Comparison of ENCODE assay signal across 8 cellular contexts in the genomic region with DNA sequence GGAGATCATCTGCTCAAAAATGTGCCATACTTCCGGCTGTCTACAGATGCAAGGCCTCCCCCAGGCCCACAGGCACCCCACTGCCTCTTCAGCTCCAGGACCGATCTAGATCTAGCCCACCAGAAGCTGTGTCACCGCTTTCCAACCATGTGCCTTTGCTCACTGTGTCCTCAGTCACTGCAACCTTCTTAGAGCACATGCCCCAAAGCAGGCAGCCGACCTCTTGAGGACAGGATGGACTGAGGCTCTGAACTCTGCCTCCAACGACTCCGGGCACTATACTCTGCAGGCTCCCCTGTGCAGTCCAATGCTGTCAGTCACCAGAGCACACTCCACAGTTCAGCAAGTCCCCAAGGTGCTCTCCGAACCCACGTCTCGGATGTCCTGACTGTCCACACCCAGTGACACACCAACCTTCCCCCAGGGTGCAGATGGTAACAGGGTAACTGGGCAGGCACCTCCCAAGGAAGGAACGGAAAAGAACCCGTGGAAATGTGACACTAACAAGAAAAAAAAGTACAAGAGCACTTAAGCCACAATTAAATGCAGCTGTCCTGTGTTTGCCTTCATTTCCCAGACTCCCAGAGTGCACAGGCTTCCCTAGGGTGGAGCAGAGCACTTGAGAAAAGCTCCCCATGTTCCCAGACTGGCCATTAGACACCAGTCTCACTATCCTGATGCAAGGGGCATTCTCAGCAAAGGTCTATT. TPM values are rescaled to one million over a fixed set of nuclear protein-coding genes. Genes with fewer than 3 reads are reported as not detected.
DNase-seq lines count a peak whose midpoint lies in the region; ATAC-seq and TF ChIP-seq lines count a peak whose summit lies in the region.

No MANE protein-coding gene starts in this region.

- H3K9me3 ChIP-seq in Loucy (ENCODE audit: insufficient read depth, low read depth, low read length) (no peaks in the 10 kb centered on the region), heart right ventricle (no peaks in the 10 kb centered on the region)

- peaks cover 73% of the 10 kb centered on the region for H3K4me1 Mint-ChIP-seq in activated CD8-positive, alpha-beta T cell treated with anti-CD3 and anti-CD28 coated beads for 36 hours (ENCODE audit: low read depth)

- H3K36me3 Mint-ChIP-seq in activated CD8-positive, alpha-beta T cell treated with anti-CD3 and anti-CD28 coated beads for 36 hours (ENCODE audit: low read depth): peaks cover 57% of the 10 kb centered on the region

- H3K4me2 ChIP-seq in Loucy (ENCODE audit: low read depth, low read length, poor library complexity, severe bottlenecking): peak overlapping the region; percentile 84

- H3K36me3 ChIP-seq in Loucy (ENCODE audit: insufficient read depth, low read length) (no peaks in the 10 kb centered on the region), heart right ventricle (no peaks in the 10 kb centered on the region)

- no peaks in the 10 kb centered on the region for H3F3A ChIP-seq in Loucy (ENCODE audit: low read depth)

- peaks cover 53% of the 10 kb centered on the region for H3K4me1 ChIP-seq in Loucy (ENCODE audit: insufficient read depth, low read length, poor library complexity, severe bottlenecking)
- H3K4me1 ChIP-seq in heart right ventricle: peaks cover 7 to 89% (median 55%) of the 10 kb centered on the region in 9 donors

- H3K27me3 Mint-ChIP-seq in activated CD8-positive, alpha-beta T cell treated with anti-CD3 and anti-CD28 coated beads for 36 hours: no peaks in the 10 kb centered on the region

- CTCF ChIA-PET in activated CD8-positive, alpha-beta T cell treated with anti-CD3 and anti-CD28 coated beads for 36 hours (lab: Charles Lee): interaction anchor here (0.6 to 1.4 kb wide), 5 partner anchors 81 to 127 kb away, joined by 3 to 8 read pairs (median 3); no protein-coding TSS in a partner anchor

- no peak overlapping the region for H2AFZ ChIP-seq in Loucy (ENCODE audit: low read length)

- 40 to 45% methylated on average over 11 of the region's 11 CpGs for WGBS in heart right ventricle, 2 donors

- H3K9ac ChIP-seq in Loucy (ENCODE audit: low read depth, low read length, poor library complexity, severe bottlenecking): peak overlapping the region; percentile 42

- H3K27ac Mint-ChIP-seq in activated CD8-positive, alpha-beta T cell treated with anti-CD3 and anti-CD28 coated beads for 36 hours: peak overlapping the region; percentile 88

- H3K79me2 ChIP-seq in Loucy (ENCODE audit: insufficient read depth, low read length): peaks cover 94% of the 10 kb centered on the region

- POLR2A ChIA-PET in activated CD8-positive, alpha-beta T cell treated with anti-CD3 and anti-CD28 coated beads for 36 hours (lab: Charles Lee): interaction anchor here (1.0 to 1.6 kb wide), 6 partner anchors 8 to 51 kb away, joined by 3 to 6 read pairs (median 4); no protein-coding TSS in a partner anchor

- DNase-seq in COLO668 (lab: John Stamatoyannopoulos, UW; ENCODE audit: unreplicated experiment) (peak; percentile 65), heart right ventricle (no peak), stromal cell of bone marrow (ENCODE audit: low read depth) (peak; percentile 65), HPDE6-E6E7 (ENCODE audit: extremely low spot score) (no peak)
- peak; percentile 55 for DNase-seq in activated CD8-positive, alpha-beta T cell treated with anti-CD3 and anti-CD28 coated beads for 36 hours
- DNase-seq in NK-92 treated with Interleukin-12 subunit alpha and Interleukin-12 subunit beta, amount 100 ng/mL, for 24 hours (lab: John Stamatoyannopoulos, UW): no peak

- H3K9me3 Mint-ChIP-seq in activated CD8-positive, alpha-beta T cell treated with anti-CD3 and anti-CD28 coated beads for 36 hours: peaks cover 9% of the 10 kb centered on the region

- ATAC-seq in activated CD8-positive, alpha-beta T cell treated with anti-CD3 and anti-CD28 coated beads for 36 hours: peak; percentile 18
- ATAC-seq in heart right ventricle (peak in 5 of 8 donors; percentile 20 to 44 (median 39)), GM19452 (IDR thresholded peaks at IDR 0.05; ENCODE audit: unreplicated experiment) (no peak)

- H3K27me3 ChIP-seq in Loucy (ENCODE audit: insufficient read depth, low read length, poor library complexity, severe bottlenecking): peaks cover 9% of the 10 kb centered on the region
- H3K27me3 ChIP-seq in heart right ventricle: no peaks in the 10 kb centered on the region

- peaks cover 80% of the 10 kb centered on the region for H4K20me1 ChIP-seq in Loucy (ENCODE audit: insufficient read depth, low read length, poor library complexity, severe bottlenecking)

- peak overlapping the region in 9 of 10 donors; percentile 22 to 78 (median 48) for H3K27ac ChIP-seq in heart right ventricle

- TF ChIP-seq CTCF in Loucy (conservative IDR thresholded peaks at IDR 0.05; ENCODE audit: low read length) (no peak), heart right ventricle (IDR thresholded peaks at IDR 0.05) (no peak)
- no peak for TF ChIP-seq CTCF in activated CD8-positive, alpha-beta T cell treated with anti-CD3 and anti-CD28 coated beads for 36 hours (IDR thresholded peaks at IDR 0.05)

- peak overlapping the region; percentile 71 for H3K4me3 Mint-ChIP-seq in activated CD8-positive, alpha-beta T cell treated with anti-CD3 and anti-CD28 coated beads for 36 hours

- intact Hi-C loops in activated CD8-positive, alpha-beta T cell treated with anti-CD3 and anti-CD28 coated beads for 36 hours (cut with micrococcal nuclease): loop anchor here (2.0 kb wide), 1 partner anchor 53 kb away; no protein-coding TSS in a partner anchor
- intact Hi-C loops in heart right ventricle (cut with DNase I): loop anchor here in 6 of 10 donors (5.0 to 10.0 kb wide), 5 partner anchors 65 to 127 kb away; no protein-coding TSS in a partner anchor

- H3K4me3 ChIP-seq in Loucy (ENCODE audit: low read length, poor library complexity, severe bottlenecking) (peak overlapping the region; percentile 90), heart right ventricle (peak overlapping the region in 1 of 10 donors; percentile 34)

- H3K9me2 ChIP-seq in Loucy (replicated peaks; ENCODE audit: low read depth, low read length): no peaks in the 10 kb centered on the region

RNA-seq across cellular contexts. Expression of gene STK24, which starts 4.8 kb away (rescaled TPM):
- total RNA-seq in activated CD8-positive, alpha-beta T cell treated with anti-CD3 and anti-CD28 coated beads for 36 hours: 100 to 1,000 TPM; 118 TPM
- total RNA-seq in heart right ventricle: 10 to 100 TPM; 52.0 to 72.9 (median 63.2) TPM
- 10 to 100 TPM; 20.8 to 39.7 TPM for polyA plus RNA-seq in heart right ventricle

Comparison
In these comparisons a context has a peak if more than half of its experiments do, and no peak if none do; other contexts are left out.
1. DNase-seq: peak in COLO668 (single experiment), activated CD8-positive, alpha-beta T cell treated with anti-CD3 and anti-CD28 coated beads for 36 hours (single experiment) and stromal cell of bone marrow (single experiment); none in heart right ventricle (0 of 2), NK-92 treated with Interleukin-12 subunit alpha and Interleukin-12 subunit beta, amount 100 ng/mL, for 24 hours (single experiment) and HPDE6-E6E7 (single experiment).